In genomic region chr3:13301295-13301987, GRCh38 we compare ENCODE assay signal across 8 cellular contexts.
A peak's percentile ranks its signal among the peaks of the same experiment; 100 is the strongest.
DNase-seq lines count a peak whose midpoint lies in the region; ATAC-seq and TF ChIP-seq lines count a peak whose summit lies in the region.

No MANE protein-coding gene starts in this region.

- H3K4me1 Mint-ChIP-seq in progenitor cell of endocrine pancreas (ENCODE audit: low read depth) (peaks cover 21% of the 10 kb centered on the region), Calu3 (ENCODE audit: low read depth, unreplicated experiment) (no peaks in the 10 kb centered on the region)

- H3K27me3 Mint-ChIP-seq in progenitor cell of endocrine pancreas (peaks cover 1% of the 10 kb centered on the region), Calu3 (ENCODE audit: unreplicated experiment) (peaks cover 63% of the 10 kb centered on the region)

- H3K36me3 ChIP-seq in SJCRH30 = no peaks in the 10 kb centered on the region

- H3K27me3 ChIP-seq in SJCRH30 = peaks cover 19% of the 10 kb centered on the region

- H3K4me3 Mint-ChIP-seq in progenitor cell of endocrine pancreas (ENCODE audit: low read depth) = no peak overlapping the region
- H3K4me3 Mint-ChIP-seq in Calu3 (ENCODE audit: low read depth, unreplicated experiment) = no peak overlapping the region

- H3K27ac ChIP-seq in SJCRH30 = no peak overlapping the region

- no peaks in the 10 kb centered on the region for H3K4me1 ChIP-seq in SJCRH30

- CTCF ChIA-PET in Calu3 (lab: Charles Lee) = no interaction called here

- BruUV-seq in Calu3 (replicated peaks; lab: Mats Ljungman, UMichigan) = no TSS peak

- ATAC-seq in HG03108 (IDR thresholded peaks at IDR 0.05; ENCODE audit: unreplicated experiment) (peak; percentile 58), GM21360 (IDR thresholded peaks at IDR 0.05; ENCODE audit: unreplicated experiment) (no peak)

- DNase-seq in EH (ENCODE audit: low read depth) = peak; percentile 76
- peak; percentile 24 to 43 for DNase-seq in SJCRH30
- peak; percentile 93 for DNase-seq in iPS DF 19.7 (ENCODE audit: low read depth, low spot score)
- DNase-seq in progenitor cell of endocrine pancreas (ENCODE audit: low spot score, unreplicated experiment) = no peak
- no peak for DNase-seq in Calu3
- no peak for DNase-seq in activated CD4-positive, CD25-positive, alpha-beta regulatory T cell (lab: John Stamatoyannopoulos, UW)

- no peaks in the 10 kb centered on the region for H3K36me3 Mint-ChIP-seq in progenitor cell of endocrine pancreas (ENCODE audit: insufficient read depth)
- H3K36me3 Mint-ChIP-seq in Calu3 (ENCODE audit: insufficient read depth, unreplicated experiment) = no peaks in the 10 kb centered on the region

- no peaks in the 10 kb centered on the region for H3K9me3 ChIP-seq in SJCRH30 (replicated peaks)

- H3K9me3 Mint-ChIP-seq in progenitor cell of endocrine pancreas (ENCODE audit: low read depth) = no peaks in the 10 kb centered on the region
- H3K9me3 Mint-ChIP-seq in Calu3 (ENCODE audit: low read depth, unreplicated experiment) = no peaks in the 10 kb centered on the region

- intact Hi-C loops in Calu3 (cut with micrococcal nuclease; ENCODE audit: unreplicated experiment) = no loop called here

- TF ChIP-seq CTCF in progenitor cell of endocrine pancreas (IDR thresholded peaks at IDR 0.05; ENCODE audit: unreplicated experiment) (no peak), Calu3 (IDR thresholded peaks at IDR 0.05; ENCODE audit: unreplicated experiment) (no peak)

- H3K27ac Mint-ChIP-seq in progenitor cell of endocrine pancreas (no peak overlapping the region), Calu3 (ENCODE audit: unreplicated experiment) (no peak overlapping the region)

- no peak overlapping the region for H3K4me3 ChIP-seq in SJCRH30

Comparison
In these comparisons a context has a peak if more than half of its experiments do, and no peak if none do; other contexts are left out.
1. DNase-seq: peak in EH (single experiment), SJCRH30 (2 of 2) and iPS DF 19.7 (single experiment); none in progenitor cell of endocrine pancreas (single experiment), Calu3 (single experiment) and activated CD4-positive, CD25-positive, alpha-beta regulatory T cell (0 of 4).